In genomic region chr13:100298116-100298681, GRCh38 we compare ENCODE assay signal across 21 cellular contexts.
"Had no signal": no experiment of that assay in that cellular context is flagged by ENCODE, and none has a peak within 500 bp of the region (broad histone marks: within the 10 kb centered on the region; RNA-seq: fewer than 3 reads in every experiment).

No MANE protein-coding gene starts in this region.

- H3K4me1 Mint-ChIP-seq: activated naive CD8-positive, alpha-beta T cell treated with anti-CD3 and anti-CD28 coated beads, Interleukin-2, amount 50 U/mL, for 24 hours; stimulated activated memory B cell treated with anti-CD40 and anti-IgM and Interleukin-4, amounts not matched to agents 10 μg/mL and 1 μg/mL and 100 μg/mL, for 72 hours had no signal

- FAIRE-seq: kidney had no signal

- H3K27ac Mint-ChIP-seq: activated naive CD8-positive, alpha-beta T cell treated with anti-CD3 and anti-CD28 coated beads, Interleukin-2, amount 50 U/mL, for 24 hours; activated T-helper 1 cell treated with anti-CD3 and anti-CD28 coated beads, Interleukin-12 subunit alpha, Interleukin-12 subunit beta, Interleukin-2, Interleukin-4 antibody, amounts not matched to agents 30 ng/mL and 10 ng/mL and 1 ng/mL, durations not matched to agents 14 hours and 24 hours and 36 hours; dendritic cell treated with granulocyte-macrophage colony-stimulating factor and Interleukin-4, amounts not matched to agents 40 ng/mL and 50 ng/mL, for 4 days; memory B cell; stimulated activated memory B cell treated with anti-CD40 and anti-IgM and Interleukin-4, amounts not matched to agents 10 μg/mL and 1 μg/mL and 100 μg/mL, for 72 hours had no signal

- H3K27ac ChIP-seq: breast epithelium, gastroesophageal sphincter, left lung, parathyroid adenoma, thyroid gland had no signal

- H3K9ac ChIP-seq: parathyroid adenoma had no signal

- H3K4me3 Mint-ChIP-seq: activated naive CD8-positive, alpha-beta T cell treated with anti-CD3 and anti-CD28 coated beads, Interleukin-2, amount 50 U/mL, for 24 hours; activated T-helper 1 cell treated with anti-CD3 and anti-CD28 coated beads, Interleukin-12 subunit alpha, Interleukin-12 subunit beta, Interleukin-2, Interleukin-4 antibody, amounts not matched to agents 30 ng/mL and 10 ng/mL and 1 ng/mL, durations not matched to agents 14 hours and 24 hours and 36 hours; dendritic cell treated with granulocyte-macrophage colony-stimulating factor and Interleukin-4, amounts not matched to agents 40 ng/mL and 50 ng/mL, for 4 days; memory B cell; naive thymus-derived CD4-positive, alpha-beta T cell; stimulated activated memory B cell treated with anti-CD40 and anti-IgM and Interleukin-4, amounts not matched to agents 10 μg/mL and 1 μg/mL and 100 μg/mL, for 72 hours had no signal

- H2AFZ ChIP-seq: parathyroid adenoma had no signal

- H3K27me3 Mint-ChIP-seq: activated naive CD8-positive, alpha-beta T cell treated with anti-CD3 and anti-CD28 coated beads, Interleukin-2, amount 50 U/mL, for 24 hours; dendritic cell treated with granulocyte-macrophage colony-stimulating factor and Interleukin-4, amounts not matched to agents 40 ng/mL and 50 ng/mL, for 4 days; memory B cell; naive thymus-derived CD4-positive, alpha-beta T cell; stimulated activated memory B cell treated with anti-CD40 and anti-IgM and Interleukin-4, amounts not matched to agents 10 μg/mL and 1 μg/mL and 100 μg/mL, for 72 hours had no signal

- H3K27me3 ChIP-seq: breast epithelium, gastroesophageal sphincter, left lung, thyroid gland had no signal

- H3K4me1 ChIP-seq: breast epithelium, gastroesophageal sphincter, left lung, parathyroid adenoma had no signal

- DNase-seq: activated CD4-positive, alpha-beta T cell treated with anti-CD3 and anti-CD28 coated beads, Interleukin-2, amount 50 U/mL, for 1 hour; activated naive CD4-positive, alpha-beta T cell; activated naive CD8-positive, alpha-beta T cell treated with anti-CD3 and anti-CD28 coated beads, Interleukin-2, amount 50 U/mL, for 24 hours; aorta; cerebellar nuclear complex; erythroblast; hypothalamus; kidney; left lung; mucosa of descending colon; naive thymus-derived CD4-positive, alpha-beta T cell; retina; T-helper 2 cell; thyroid gland had no signal

- ATAC-seq: activated naive CD8-positive, alpha-beta T cell treated with anti-CD3 and anti-CD28 coated beads, Interleukin-2, amount 50 U/mL, for 24 hours; gastroesophageal sphincter; left lung; mucosa of descending colon; naive thymus-derived CD4-positive, alpha-beta T cell; stimulated activated memory B cell treated with anti-CD40 and anti-IgM and Interleukin-4, amounts not matched to agents 10 μg/mL and 1 μg/mL and 100 μg/mL, for 72 hours had no signal

- H3K9me3 Mint-ChIP-seq: activated naive CD8-positive, alpha-beta T cell treated with anti-CD3 and anti-CD28 coated beads, Interleukin-2, amount 50 U/mL, for 24 hours; activated T-helper 1 cell treated with anti-CD3 and anti-CD28 coated beads, Interleukin-12 subunit alpha, Interleukin-12 subunit beta, Interleukin-2, Interleukin-4 antibody, amounts not matched to agents 30 ng/mL and 10 ng/mL and 1 ng/mL, durations not matched to agents 14 hours and 24 hours and 36 hours; dendritic cell treated with granulocyte-macrophage colony-stimulating factor and Interleukin-4, amounts not matched to agents 40 ng/mL and 50 ng/mL, for 4 days had no signal

- H3K79me2 ChIP-seq: parathyroid adenoma had no signal

- H3K9me3 ChIP-seq: breast epithelium, gastroesophageal sphincter, left lung, mucosa of descending colon, thyroid gland had no signal
